ENCODE assay signal across 8 cellular contexts in genomic region chr16:55502801-55503366, GRCh38. TPM values are rescaled to one million over a fixed set of nuclear protein-coding genes. Genes with fewer than 3 reads are reported as not detected.
DNase-seq lines count a peak whose midpoint lies in the region; ATAC-seq and TF ChIP-seq lines count a peak whose summit lies in the region.

No MANE protein-coding gene starts in this region.

- no peaks in the 10 kb centered on the region for H3K9me3 Mint-ChIP-seq in activated naive CD8-positive, alpha-beta T cell treated with anti-CD3 and anti-CD28 coated beads for 36 hours
- no peaks in the 10 kb centered on the region for H3K9me3 Mint-ChIP-seq in activated CD8-positive, alpha-beta T cell treated with anti-CD3 and anti-CD28 coated beads for 36 hours

- no peak for ATAC-seq in activated CD8-positive, alpha-beta T cell treated with anti-CD3 and anti-CD28 coated beads for 36 hours

- no peak overlapping the region for H3K27ac Mint-ChIP-seq in activated naive CD8-positive, alpha-beta T cell treated with anti-CD3 and anti-CD28 coated beads for 36 hours
- no peak overlapping the region for H3K27ac Mint-ChIP-seq in activated CD8-positive, alpha-beta T cell treated with anti-CD3 and anti-CD28 coated beads for 36 hours

- H3K4me3 ChIP-seq in astrocyte of the cerebellum (ENCODE audit: low read depth, low read length), result no peak overlapping the region

- peak; percentile 15 for TF ChIP-seq CTCF in astrocyte of the cerebellum (IDR thresholded peaks at IDR 0.05; ENCODE audit: low read depth, low read length, missing control alignments)
- TF ChIP-seq CTCF in activated CD8-positive, alpha-beta T cell treated with anti-CD3 and anti-CD28 coated beads for 36 hours (IDR thresholded peaks at IDR 0.05), result no peak

- H3K27ac ChIP-seq in substantia nigra (ENCODE audit: low read depth, low read length, poor library complexity, severe bottlenecking), result peak overlapping the region; percentile 82

- H3K27me3 Mint-ChIP-seq in activated naive CD8-positive, alpha-beta T cell treated with anti-CD3 and anti-CD28 coated beads for 36 hours, result peaks cover 13% of the 10 kb centered on the region
- peaks cover under 1% of the 10 kb centered on the region for H3K27me3 Mint-ChIP-seq in activated CD8-positive, alpha-beta T cell treated with anti-CD3 and anti-CD28 coated beads for 36 hours

- CTCF ChIA-PET in activated CD8-positive, alpha-beta T cell treated with anti-CD3 and anti-CD28 coated beads for 36 hours (lab: Charles Lee), result interaction anchor here (1.0 to 1.7 kb wide), 3 partner anchors 31 to 815 kb away, joined by 3 to 9 read pairs (median 3); no protein-coding TSS in a partner anchor

- DNase-seq in KBM-7 (peak; percentile 55), astrocyte of the cerebellum (ENCODE audit: low read depth) (peak; percentile 91), islet precursor cell (peak; percentile 98), substantia nigra (lab: John Stamatoyannopoulos, UW) (peak; percentile 40 to 97 (median 92)), GM19238 (ENCODE audit: insufficient read length, low spot score) (no peak)
- no peak for DNase-seq in activated naive CD8-positive, alpha-beta T cell treated with anti-CD3 and anti-CD28 coated beads for 36 hours
- no peak for DNase-seq in NK-92 treated with Interleukin-12 subunit alpha and Interleukin-12 subunit beta, amount 100 ng/mL, for 24 hours (lab: John Stamatoyannopoulos, UW)
- no peak for DNase-seq in activated CD8-positive, alpha-beta T cell treated with anti-CD3 and anti-CD28 coated beads for 36 hours

- H3K36me3 Mint-ChIP-seq in activated naive CD8-positive, alpha-beta T cell treated with anti-CD3 and anti-CD28 coated beads for 36 hours, result no peaks in the 10 kb centered on the region
- no peaks in the 10 kb centered on the region for H3K36me3 Mint-ChIP-seq in activated CD8-positive, alpha-beta T cell treated with anti-CD3 and anti-CD28 coated beads for 36 hours (ENCODE audit: low read depth)

- no peak overlapping the region for H3K4me3 Mint-ChIP-seq in activated naive CD8-positive, alpha-beta T cell treated with anti-CD3 and anti-CD28 coated beads for 36 hours
- no peak overlapping the region for H3K4me3 Mint-ChIP-seq in activated CD8-positive, alpha-beta T cell treated with anti-CD3 and anti-CD28 coated beads for 36 hours

- in situ Hi-C loops in KBM-7 (cut with MboI; ENCODE audit: low pct_unique_long_range_greater_than_20kb, low sequenced_read_pairs) (no loop called here), astrocyte of the cerebellum (cut with HindIII; ENCODE audit: low sequenced_read_pairs) (no loop called here)

- intact Hi-C loops in activated CD8-positive, alpha-beta T cell treated with anti-CD3 and anti-CD28 coated beads for 36 hours (cut with micrococcal nuclease), result no loop called here

- POLR2A ChIA-PET in activated CD8-positive, alpha-beta T cell treated with anti-CD3 and anti-CD28 coated beads for 36 hours (lab: Charles Lee), result interaction anchor here (0.8 kb wide), 1 partner anchor 10 kb away, joined by 3 read pairs; no protein-coding TSS in a partner anchor

- peaks cover 6% of the 10 kb centered on the region for H3K4me1 Mint-ChIP-seq in activated naive CD8-positive, alpha-beta T cell treated with anti-CD3 and anti-CD28 coated beads for 36 hours
- peaks cover 6% of the 10 kb centered on the region for H3K4me1 Mint-ChIP-seq in activated CD8-positive, alpha-beta T cell treated with anti-CD3 and anti-CD28 coated beads for 36 hours (ENCODE audit: low read depth)

RNA-seq across cellular contexts. Expression of gene LPCAT2, which starts 6.0 kb away (rescaled TPM):
- total RNA-seq in activated naive CD8-positive, alpha-beta T cell treated with anti-CD3 and anti-CD28 coated beads for 36 hours, result under 1 TPM; 0.08 to 0.29 TPM
- under 1 TPM in 1 of 2 experiments, not detected in 1; 0.16 TPM for total RNA-seq in activated CD8-positive, alpha-beta T cell treated with anti-CD3 and anti-CD28 coated beads for 36 hours

RNA-seq across cellular contexts. Expression of gene MMP2, which starts 23.9 kb away (rescaled TPM):
- not detected for total RNA-seq in activated naive CD8-positive, alpha-beta T cell treated with anti-CD3 and anti-CD28 coated beads for 36 hours
- not detected for total RNA-seq in activated CD8-positive, alpha-beta T cell treated with anti-CD3 and anti-CD28 coated beads for 36 hours

Comparison
In these comparisons a context has a peak if more than half of its experiments do, and no peak if none do; other contexts are left out.
1. DNase-seq: peak in KBM-7 (single experiment), astrocyte of the cerebellum (single experiment), islet precursor cell (single experiment) and substantia nigra (49 of 49); none in activated naive CD8-positive, alpha-beta T cell treated with anti-CD3 and anti-CD28 coated beads for 36 hours (single experiment), NK-92 treated with Interleukin-12 subunit alpha and Interleukin-12 subunit beta, amount 100 ng/mL, for 24 hours (single experiment), activated CD8-positive, alpha-beta T cell treated with anti-CD3 and anti-CD28 coated beads for 36 hours (single experiment) and GM19238 (single experiment).